In genomic region chr4:123602007-123602406, GRCh38 we compare ENCODE assay signal across 22 cellular contexts.
"Had no signal": no experiment of that assay in that cellular context is flagged by ENCODE, and none has a peak within 500 bp of the region (broad histone marks: within the 10 kb centered on the region; RNA-seq: fewer than 3 reads in every experiment).

No MANE protein-coding gene starts in this region.

- H3K27me3 ChIP-seq: breast epithelium, gastroesophageal sphincter, sigmoid colon, tibial artery had no signal

- H3K36me3 Mint-ChIP-seq: WTC11 had no signal

- H3K36me3 ChIP-seq: breast epithelium, gastroesophageal sphincter, sigmoid colon, tibial artery had no signal

- H3K27ac Mint-ChIP-seq: activated naive CD4-positive, alpha-beta T cell treated with anti-CD3 and anti-CD28 coated beads, Interleukin-2, amount 50 U/mL, for 72 hours had no signal

- ATAC-seq: gastroesophageal sphincter, left ventricle myocardium superior, WTC11 had no signal

- H3K4me3 ChIP-seq: breast epithelium, coronary artery, gastroesophageal sphincter, sigmoid colon, smooth muscle cell, tibial artery had no signal

- H3K27ac ChIP-seq: coronary artery, epithelial cell of prostate, gastroesophageal sphincter, sigmoid colon, tibial artery had no signal

- H3K4me2 ChIP-seq: smooth muscle cell had no signal

- H3K9me3 ChIP-seq: breast epithelium, gastroesophageal sphincter, sigmoid colon, tibial artery had no signal

- DNase-seq: activated CD4-positive, alpha-beta T cell treated with anti-CD3 and anti-CD28 coated beads, Interleukin-2, amount 50 U/mL, for 48 hours; endodermal cell; head of caudate nucleus; hypothalamus; left ventricle myocardium superior; mammary epithelial cell; midbrain; retina; sigmoid colon; stimulated activated CD4-positive, alpha-beta T cell treated with anti-CD3 and anti-CD28 coated beads, Interleukin-2, amount 100 ng/mL, for 48 hours; stimulated activated CD8-positive, alpha-beta memory T cell treated with anti-CD3 and anti-CD28 coated beads, Interleukin-4, amount 100 ng/mL, for 48 hours; stimulated activated naive CD4-positive, alpha-beta T cell; T1000; tibial artery had no signal

- H3K4me3 Mint-ChIP-seq: endodermal cell, neural crest cell, WTC11 had no signal

- H3K9me3 Mint-ChIP-seq: endodermal cell had no signal
